Comparison of ENCODE assay signal across 16 cellular contexts in genomic region chr17:67413399-67413798, GRCh38.
"Had no signal": no experiment of that assay in that cellular context is flagged by ENCODE, and none has a peak within 500 bp of the region (broad histone marks: within the 10 kb centered on the region; RNA-seq: fewer than 3 reads in every experiment).

No MANE protein-coding gene starts in this region.

- H3K27ac ChIP-seq: adrenal gland, coronary artery, gastrocnemius medialis, left lung had no signal

- DNase-seq: activated CD4-positive, alpha-beta memory T cell treated with anti-CD3 and anti-CD28 coated beads for 36 hours; activated CD4-positive, CD25-positive, alpha-beta regulatory T cell treated with anti-CD3 and anti-CD28 coated beads, Interleukin-2, amount 50 U/mL, for 72 hours; activated naive CD4-positive, alpha-beta T cell treated with Interleukin-2 at 50 U/mL for 16 hours; caudate nucleus; effector CD4-positive, alpha-beta T cell; gastrocnemius medialis; islet precursor cell; left lung; naive B cell; stimulated activated CD4-positive, alpha-beta T cell treated with anti-CD3 and anti-CD28 coated beads, Interleukin-12 subunit alpha, Interleukin-12 subunit beta, amount 100 ng/mL, for 4 hours; stimulated activated CD4-positive, alpha-beta T cell treated with anti-CD3 and anti-CD28 coated beads, Interleukin-2, amount 100 ng/mL, for 24 hours; T-helper 9 cell had no signal

- ATAC-seq: gastrocnemius medialis; left lung; stimulated activated memory B cell treated with anti-CD40 and anti-IgM and Interleukin-4, amounts not matched to agents 10 μg/mL and 1 μg/mL and 100 μg/mL, for 72 hours had no signal

- H3K36me3 ChIP-seq: adrenal gland, gastrocnemius medialis, left lung had no signal

- H3K4me1 ChIP-seq: adrenal gland, gastrocnemius medialis had no signal

- H3K4me3 Mint-ChIP-seq: activated CD4-positive, alpha-beta memory T cell treated with anti-CD3 and anti-CD28 coated beads for 36 hours; activated T-helper 1 cell treated with anti-CD3 and anti-CD28 coated beads, Interleukin-12 subunit alpha, Interleukin-12 subunit beta, Interleukin-2, Interleukin-4 antibody, amounts not matched to agents 30 ng/mL and 10 ng/mL and 1 ng/mL, durations not matched to agents 14 hours and 24 hours and 36 hours; naive B cell; stimulated activated memory B cell treated with anti-CD40 and anti-IgM and Interleukin-4, amounts not matched to agents 10 μg/mL and 1 μg/mL and 100 μg/mL, for 72 hours had no signal

- H3K27me3 Mint-ChIP-seq: activated CD4-positive, alpha-beta memory T cell treated with anti-CD3 and anti-CD28 coated beads for 36 hours; naive B cell; stimulated activated memory B cell treated with anti-CD40 and anti-IgM and Interleukin-4, amounts not matched to agents 10 μg/mL and 1 μg/mL and 100 μg/mL, for 72 hours had no signal

- H3K4me3 ChIP-seq: adrenal gland, coronary artery, gastrocnemius medialis, left lung had no signal

- H3K9me3 ChIP-seq: adrenal gland, gastrocnemius medialis, left lung had no signal

- H3K27ac Mint-ChIP-seq: activated CD4-positive, alpha-beta memory T cell treated with anti-CD3 and anti-CD28 coated beads for 36 hours; activated T-helper 1 cell treated with anti-CD3 and anti-CD28 coated beads, Interleukin-12 subunit alpha, Interleukin-12 subunit beta, Interleukin-2, Interleukin-4 antibody, amounts not matched to agents 30 ng/mL and 10 ng/mL and 1 ng/mL, durations not matched to agents 14 hours and 24 hours and 36 hours; naive B cell; stimulated activated memory B cell treated with anti-CD40 and anti-IgM and Interleukin-4, amounts not matched to agents 10 μg/mL and 1 μg/mL and 100 μg/mL, for 72 hours had no signal

- H3K27me3 ChIP-seq: adrenal gland, gastrocnemius medialis, left lung had no signal
